15 cellular contexts compared by ENCODE assay signal in genomic region chr16:15986261-15986660, GRCh38. TPM values are rescaled to one million over a fixed set of nuclear protein-coding genes. Genes with fewer than 3 reads are reported as not detected.
DNase-seq lines count a peak whose midpoint lies in the region; ATAC-seq and TF ChIP-seq lines count a peak whose summit lies in the region.
"Had no signal": no experiment of that assay in that cellular context is flagged by ENCODE, and none has a peak within 500 bp of the region (broad histone marks: within the 10 kb centered on the region; RNA-seq: fewer than 3 reads in every experiment).

No MANE protein-coding gene starts in this region.

- peaks cover 12 to 32% of the 10 kb centered on the region in 2 donors for H3K36me3 Mint-ChIP-seq in activated naive CD4-positive, alpha-beta T cell treated with anti-CD3 and anti-CD28 coated beads, Interleukin-2, amount 50 U/mL, for 72 hours
- H3K36me3 Mint-ChIP-seq in activated T-helper 17 cell treated with anti-CD3 and anti-CD28 coated beads, Interleukin-2, amount 50 U/mL, for 72 hours (ENCODE audit: low read depth): peaks cover 47% of the 10 kb centered on the region
- H3K36me3 Mint-ChIP-seq in memory B cell (peaks cover 11% of the 10 kb centered on the region), nephron progenitor cell (ENCODE audit: low read depth) (peaks cover 39% of the 10 kb centered on the region)
- peaks cover 39% of the 10 kb centered on the region for H3K36me3 Mint-ChIP-seq in stimulated activated effector memory CD8-positive, alpha-beta T cell treated with anti-CD3 and anti-CD28 coated beads, Interleukin-12 subunit alpha, Interleukin-12 subunit beta, amount 100 ng/mL, for 72 hours

- H3K9me3 Mint-ChIP-seq in activated naive CD4-positive, alpha-beta T cell treated with anti-CD3 and anti-CD28 coated beads, Interleukin-2, amount 50 U/mL, for 72 hours: peaks cover 6 to 8% of the 10 kb centered on the region in 2 donors
- peaks cover 3% of the 10 kb centered on the region for H3K9me3 Mint-ChIP-seq in activated T-helper 17 cell treated with anti-CD3 and anti-CD28 coated beads, Interleukin-2, amount 50 U/mL, for 72 hours
- H3K9me3 Mint-ChIP-seq in memory B cell (no peaks in the 10 kb centered on the region), nephron progenitor cell (peaks cover 17% of the 10 kb centered on the region)
- peaks cover 6% of the 10 kb centered on the region for H3K9me3 Mint-ChIP-seq in stimulated activated effector memory CD8-positive, alpha-beta T cell treated with anti-CD3 and anti-CD28 coated beads, Interleukin-12 subunit alpha, Interleukin-12 subunit beta, amount 100 ng/mL, for 72 hours

- DNase-seq in activated naive CD4-positive, alpha-beta T cell treated with anti-CD3 and anti-CD28 coated beads, Interleukin-2, amount 50 U/mL, for 72 hours (ENCODE audit: low spot score in 2 of 2): no peak
- DNase-seq in activated naive CD4-positive, alpha-beta T cell treated with Interleukin-2 at 50 U/mL for 16 hours: no peak
- DNase-seq in memory B cell (ENCODE audit: low spot score in 2 of 2) (no peak), nephron progenitor cell (no peak), hypothalamus (lab: John Stamatoyannopoulos, UW) (no peak)
- DNase-seq in stimulated activated effector memory CD8-positive, alpha-beta T cell treated with anti-CD3 and anti-CD28 coated beads, Interleukin-12 subunit alpha, Interleukin-12 subunit beta, amount 100 ng/mL, for 72 hours (ENCODE audit: low spot score in 2 of 2): no peak
- DNase-seq: MG63, NCI-H1417, NCI-H1694 treated with DMSO at 0.1 percent for 48 hours, NCI-H446, NCI-H526, Right ventricle myocardium superior had no signal

- TF ChIP-seq POLR2A in GM18505 (IDR thresholded peaks at IDR 0.05; ENCODE audit: borderline replicate concordance, extremely low read depth, insufficient read depth, insufficient read length): no peak

- TF ChIP-seq CTCF in nephron progenitor cell (IDR thresholded peaks at IDR 0.05): no peak

- no peaks in the 10 kb centered on the region for H3K27me3 Mint-ChIP-seq in activated T-helper 17 cell treated with anti-CD3 and anti-CD28 coated beads, Interleukin-2, amount 50 U/mL, for 72 hours
- no peaks in the 10 kb centered on the region for H3K27me3 Mint-ChIP-seq in memory B cell
- no peaks in the 10 kb centered on the region for H3K27me3 Mint-ChIP-seq in nephron progenitor cell (ENCODE audit: low read depth, poor library complexity)

- ATAC-seq in activated naive CD4-positive, alpha-beta T cell treated with anti-CD3 and anti-CD28 coated beads, Interleukin-2, amount 50 U/mL, for 72 hours: no peak
- no peak for ATAC-seq in activated T-helper 17 cell treated with anti-CD3 and anti-CD28 coated beads, Interleukin-2, amount 50 U/mL, for 72 hours (replicated peaks)
- ATAC-seq in memory B cell (ENCODE audit: low read depth) (no peak), GM18505 (IDR thresholded peaks at IDR 0.05; ENCODE audit: unreplicated experiment) (no peak)
- ATAC-seq in stimulated activated effector memory CD8-positive, alpha-beta T cell treated with anti-CD3 and anti-CD28 coated beads, Interleukin-12 subunit alpha, Interleukin-12 subunit beta, amount 100 ng/mL, for 72 hours: no peak
- ATAC-seq: K562 had no signal

- no peak overlapping the region for H3K4me3 Mint-ChIP-seq in activated T-helper 17 cell treated with anti-CD3 and anti-CD28 coated beads, Interleukin-2, amount 50 U/mL, for 72 hours
- H3K4me3 Mint-ChIP-seq in memory B cell (no peak overlapping the region), nephron progenitor cell (no peak overlapping the region)
- H3K4me3 Mint-ChIP-seq in stimulated activated effector memory CD8-positive, alpha-beta T cell treated with anti-CD3 and anti-CD28 coated beads, Interleukin-12 subunit alpha, Interleukin-12 subunit beta, amount 100 ng/mL, for 72 hours: no peak overlapping the region

- H3K27ac Mint-ChIP-seq in activated naive CD4-positive, alpha-beta T cell treated with anti-CD3 and anti-CD28 coated beads, Interleukin-2, amount 50 U/mL, for 72 hours: peak overlapping the region; percentile 50 to 61
- H3K27ac Mint-ChIP-seq in activated T-helper 17 cell treated with anti-CD3 and anti-CD28 coated beads, Interleukin-2, amount 50 U/mL, for 72 hours: peak overlapping the region; percentile 74
- H3K27ac Mint-ChIP-seq in memory B cell (peak overlapping the region; percentile 78), nephron progenitor cell (no peak overlapping the region)
- H3K27ac Mint-ChIP-seq in stimulated activated effector memory CD8-positive, alpha-beta T cell treated with anti-CD3 and anti-CD28 coated beads, Interleukin-12 subunit alpha, Interleukin-12 subunit beta, amount 100 ng/mL, for 72 hours: peak overlapping the region; percentile 57

- H3K4me1 Mint-ChIP-seq in activated T-helper 17 cell treated with anti-CD3 and anti-CD28 coated beads, Interleukin-2, amount 50 U/mL, for 72 hours: peaks cover 36% of the 10 kb centered on the region
- H3K4me1 Mint-ChIP-seq in memory B cell: peaks cover 22% of the 10 kb centered on the region
- H3K4me1 Mint-ChIP-seq in stimulated activated effector memory CD8-positive, alpha-beta T cell treated with anti-CD3 and anti-CD28 coated beads, Interleukin-12 subunit alpha, Interleukin-12 subunit beta, amount 100 ng/mL, for 72 hours: peaks cover 64% of the 10 kb centered on the region
- peaks cover 52% of the 10 kb centered on the region for H3K4me1 Mint-ChIP-seq in nephron progenitor cell

RNA-seq across cellular contexts. Expression of gene ABCC1, which starts 36.8 kb away (rescaled TPM):
- 10 to 100 TPM; 51.8 to 66.9 TPM for total RNA-seq in activated naive CD4-positive, alpha-beta T cell treated with anti-CD3 and anti-CD28 coated beads, Interleukin-2, amount 50 U/mL, for 72 hours
- total RNA-seq in activated T-helper 17 cell treated with anti-CD3 and anti-CD28 coated beads, Interleukin-2, amount 50 U/mL, for 72 hours: 10 to 100 TPM; 78.0 to 84.0 TPM
